ENCODE assay signal across 1 cellular context in the genomic region with DNA sequence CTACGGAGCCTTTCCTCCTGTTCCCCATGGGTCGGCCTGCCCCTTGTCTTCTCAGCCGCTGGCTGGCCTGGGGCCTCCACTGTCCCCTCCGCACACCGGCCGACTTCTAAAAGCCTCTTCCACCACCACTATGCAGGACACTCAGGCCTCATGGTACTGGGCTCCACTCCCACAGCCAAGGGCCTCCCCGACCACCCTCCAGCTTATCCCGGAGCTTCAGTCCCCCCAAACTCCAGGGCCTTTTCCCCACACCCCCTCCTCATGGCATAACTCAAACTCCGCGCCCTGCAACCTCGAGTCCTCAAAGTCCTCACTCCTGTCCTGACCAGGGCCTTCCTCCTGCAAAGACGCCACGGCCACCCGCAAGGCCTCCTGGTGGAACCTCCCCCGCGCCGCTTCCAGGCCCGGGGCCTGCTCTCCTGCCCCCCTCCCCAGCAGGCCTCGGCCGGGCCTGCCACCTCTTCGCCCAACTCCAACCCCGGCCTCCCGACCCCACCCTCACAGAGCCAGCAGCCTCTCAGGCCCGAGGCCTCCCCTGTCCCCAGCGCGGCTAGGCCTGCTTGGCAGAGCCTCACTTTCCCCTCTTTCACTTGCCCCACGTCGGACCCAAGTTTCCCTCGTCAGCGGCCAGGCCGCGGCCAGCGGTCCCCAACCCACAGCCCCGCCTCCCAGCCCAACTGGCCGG.
TF ChIP-seq lines count a peak whose summit lies in the region.

No MANE protein-coding gene starts in this region.

TF ChIP-seq in K562, 482 proteins besides CTCF, POLR2A, EP300 and RAD21 (continued from another document and continues in another):
- no peak for TF ChIP-seq SMAD2 (IDR thresholded peaks at IDR 0.05; ENCODE audit: low read depth, low read length)
- TF ChIP-seq TBP (optimal IDR thresholded peaks at IDR 0.05; ENCODE audit: low read depth, low read length) = peak; percentile 38
- no peak for TF ChIP-seq SIN3B (IDR thresholded peaks at IDR 0.05; ENCODE audit: low read depth)
- TF ChIP-seq RBM17 (IDR thresholded peaks at IDR 0.05; ENCODE audit: borderline replicate concordance, low read depth, low read length) = no peak
- TF ChIP-seq SAP30 (IDR thresholded peaks at IDR 0.05; ENCODE audit: borderline replicate concordance, insufficient read depth, low read depth, low read length, poor library complexity, severe bottlenecking) = no peak
- no peak for TF ChIP-seq ZNF75A (CRISPR knock-in tag; IDR thresholded peaks at IDR 0.05)
- TF ChIP-seq CHAMP1 (IDR thresholded peaks at IDR 0.05) = no peak
- TF ChIP-seq CTBP1 (IDR thresholded peaks at IDR 0.05; ENCODE audit: borderline replicate concordance) = no peak
- TF ChIP-seq ZSCAN32 (CRISPR knock-in tag; IDR thresholded peaks at IDR 0.05) = no peak
- TF ChIP-seq ZNF431 (CRISPR knock-in tag; IDR thresholded peaks at IDR 0.05) = no peak
- TF ChIP-seq MTA3 (IDR thresholded peaks at IDR 0.05; ENCODE audit: borderline replicate concordance) = no peak
- TF ChIP-seq SP2 (IDR thresholded peaks at IDR 0.05; ENCODE audit: extremely low read depth, low read depth, low read length, poor library complexity, severe bottlenecking) = no peak
- TF ChIP-seq IFI16 (CRISPR knock-in tag; IDR thresholded peaks at IDR 0.05) = no peak
- TF ChIP-seq GTF2E2 (tag; IDR thresholded peaks at IDR 0.05) = no peak
- TF ChIP-seq PYGO2 (tag; IDR thresholded peaks at IDR 0.05) = no peak
- no peak for TF ChIP-seq CBFA2T3 (IDR thresholded peaks at IDR 0.05)
- no peak for TF ChIP-seq CBX5 (IDR thresholded peaks at IDR 0.05; ENCODE audit: borderline replicate concordance, low read depth)
- no peak for TF ChIP-seq SIX5 (IDR thresholded peaks at IDR 0.05; ENCODE audit: borderline replicate concordance in 1 of 2, insufficient read depth in 1 of 2, low read depth in 1 of 2, low read length in 2 of 2)
- TF ChIP-seq, protein P1, sequence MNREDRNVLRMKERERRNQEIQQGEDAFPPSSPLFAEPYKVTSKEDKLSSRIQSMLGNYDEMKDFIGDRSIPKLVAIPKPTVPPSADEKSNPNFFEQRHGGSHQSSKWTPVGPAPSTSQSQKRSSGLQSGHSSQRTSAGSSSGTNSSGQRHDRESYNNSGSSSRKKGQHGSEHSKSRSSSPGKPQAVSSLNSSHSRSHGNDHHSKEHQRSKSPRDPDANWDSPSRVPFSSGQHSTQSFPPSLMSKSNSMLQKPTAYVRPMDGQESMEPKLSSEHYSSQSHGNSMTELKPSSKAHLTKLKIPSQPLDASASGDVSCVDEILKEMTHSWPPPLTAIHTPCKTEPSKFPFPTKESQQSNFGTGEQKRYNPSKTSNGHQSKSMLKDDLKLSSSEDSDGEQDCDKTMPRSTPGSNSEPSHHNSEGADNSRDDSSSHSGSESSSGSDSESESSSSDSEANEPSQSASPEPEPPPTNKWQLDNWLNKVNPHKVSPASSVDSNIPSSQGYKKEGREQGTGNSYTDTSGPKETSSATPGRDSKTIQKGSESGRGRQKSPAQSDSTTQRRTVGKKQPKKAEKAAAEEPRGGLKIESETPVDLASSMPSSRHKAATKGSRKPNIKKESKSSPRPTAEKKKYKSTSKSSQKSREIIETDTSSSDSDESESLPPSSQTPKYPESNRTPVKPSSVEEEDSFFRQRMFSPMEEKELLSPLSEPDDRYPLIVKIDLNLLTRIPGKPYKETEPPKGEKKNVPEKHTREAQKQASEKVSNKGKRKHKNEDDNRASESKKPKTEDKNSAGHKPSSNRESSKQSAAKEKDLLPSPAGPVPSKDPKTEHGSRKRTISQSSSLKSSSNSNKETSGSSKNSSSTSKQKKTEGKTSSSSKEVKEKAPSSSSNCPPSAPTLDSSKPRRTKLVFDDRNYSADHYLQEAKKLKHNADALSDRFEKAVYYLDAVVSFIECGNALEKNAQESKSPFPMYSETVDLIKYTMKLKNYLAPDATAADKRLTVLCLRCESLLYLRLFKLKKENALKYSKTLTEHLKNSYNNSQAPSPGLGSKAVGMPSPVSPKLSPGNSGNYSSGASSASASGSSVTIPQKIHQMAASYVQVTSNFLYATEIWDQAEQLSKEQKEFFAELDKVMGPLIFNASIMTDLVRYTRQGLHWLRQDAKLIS (CRISPR knock-in tag; IDR thresholded peaks at IDR 0.05) = no peak
- TF ChIP-seq, protein P2, sequence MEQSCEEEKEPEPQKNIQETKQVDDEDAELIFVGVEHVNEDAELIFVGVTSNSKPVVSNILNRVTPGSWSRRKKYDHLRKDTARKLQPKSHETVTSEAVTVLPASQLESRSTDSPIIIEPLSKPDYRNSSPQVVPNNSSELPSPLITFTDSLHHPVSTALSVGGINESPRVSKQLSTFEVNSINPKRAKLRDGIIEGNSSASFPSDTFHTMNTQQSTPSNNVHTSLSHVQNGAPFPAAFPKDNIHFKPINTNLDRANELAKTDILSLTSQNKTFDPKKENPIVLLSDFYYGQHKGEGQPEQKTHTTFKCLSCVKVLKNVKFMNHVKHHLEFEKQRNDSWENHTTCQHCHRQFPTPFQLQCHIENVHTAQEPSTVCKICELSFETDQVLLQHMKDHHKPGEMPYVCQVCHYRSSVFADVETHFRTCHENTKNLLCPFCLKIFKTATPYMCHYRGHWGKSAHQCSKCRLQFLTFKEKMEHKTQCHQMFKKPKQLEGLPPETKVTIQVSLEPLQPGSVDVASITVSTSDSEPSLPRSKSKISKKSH (CRISPR knock-in tag; IDR thresholded peaks at IDR 0.05) = no peak
- TF ChIP-seq TCF7L2 (IDR thresholded peaks at IDR 0.05; ENCODE audit: low read depth, low read length) = no peak
- no peak for TF ChIP-seq NUFIP1 (IDR thresholded peaks at IDR 0.05; ENCODE audit: partially characterized antibody)
- peak; percentile 48; the same call in 1 of the 2 replicates for TF ChIP-seq ZNF12 (CRISPR knock-in tag; IDR thresholded peaks at IDR 0.05)
- no peak for TF ChIP-seq NR1H2 (CRISPR knock-in tag; IDR thresholded peaks at IDR 0.05)
- no peak for TF ChIP-seq SPI1 (IDR thresholded peaks at IDR 0.05; ENCODE audit: borderline replicate concordance, low read depth, low read length)
- no peak for TF ChIP-seq TSHZ1 (CRISPR knock-in tag; IDR thresholded peaks at IDR 0.05)
- TF ChIP-seq, protein P3, sequence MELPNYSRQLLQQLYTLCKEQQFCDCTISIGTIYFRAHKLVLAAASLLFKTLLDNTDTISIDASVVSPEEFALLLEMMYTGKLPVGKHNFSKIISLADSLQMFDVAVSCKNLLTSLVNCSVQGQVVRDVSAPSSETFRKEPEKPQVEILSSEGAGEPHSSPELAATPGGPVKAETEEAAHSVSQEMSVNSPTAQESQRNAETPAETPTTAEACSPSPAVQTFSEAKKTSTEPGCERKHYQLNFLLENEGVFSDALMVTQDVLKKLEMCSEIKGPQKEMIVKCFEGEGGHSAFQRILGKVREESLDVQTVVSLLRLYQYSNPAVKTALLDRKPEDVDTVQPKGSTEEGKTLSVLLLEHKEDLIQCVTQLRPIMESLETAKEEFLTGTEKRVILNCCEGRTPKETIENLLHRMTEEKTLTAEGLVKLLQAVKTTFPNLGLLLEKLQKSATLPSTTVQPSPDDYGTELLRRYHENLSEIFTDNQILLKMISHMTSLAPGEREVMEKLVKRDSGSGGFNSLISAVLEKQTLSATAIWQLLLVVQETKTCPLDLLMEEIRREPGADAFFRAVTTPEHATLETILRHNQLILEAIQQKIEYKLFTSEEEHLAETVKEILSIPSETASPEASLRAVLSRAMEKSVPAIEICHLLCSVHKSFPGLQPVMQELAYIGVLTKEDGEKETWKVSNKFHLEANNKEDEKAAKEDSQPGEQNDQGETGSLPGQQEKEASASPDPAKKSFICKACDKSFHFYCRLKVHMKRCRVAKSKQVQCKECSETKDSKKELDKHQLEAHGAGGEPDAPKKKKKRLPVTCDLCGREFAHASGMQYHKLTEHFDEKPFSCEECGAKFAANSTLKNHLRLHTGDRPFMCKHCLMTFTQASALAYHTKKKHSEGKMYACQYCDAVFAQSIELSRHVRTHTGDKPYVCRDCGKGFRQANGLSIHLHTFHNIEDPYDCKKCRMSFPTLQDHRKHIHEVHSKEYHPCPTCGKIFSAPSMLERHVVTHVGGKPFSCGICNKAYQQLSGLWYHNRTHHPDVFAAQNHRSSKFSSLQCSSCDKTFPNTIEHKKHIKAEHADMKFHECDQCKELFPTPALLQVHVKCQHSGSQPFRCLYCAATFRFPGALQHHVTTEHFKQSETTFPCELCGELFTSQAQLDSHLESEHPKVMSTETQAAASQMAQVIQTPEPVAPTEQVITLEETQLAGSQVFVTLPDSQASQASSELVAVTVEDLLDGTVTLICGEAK (IDR thresholded peaks at IDR 0.05) = no peak
- TF ChIP-seq, protein P3 (CRISPR knock-in tag; IDR thresholded peaks at IDR 0.05) = no peak
- TF ChIP-seq, protein P4, sequence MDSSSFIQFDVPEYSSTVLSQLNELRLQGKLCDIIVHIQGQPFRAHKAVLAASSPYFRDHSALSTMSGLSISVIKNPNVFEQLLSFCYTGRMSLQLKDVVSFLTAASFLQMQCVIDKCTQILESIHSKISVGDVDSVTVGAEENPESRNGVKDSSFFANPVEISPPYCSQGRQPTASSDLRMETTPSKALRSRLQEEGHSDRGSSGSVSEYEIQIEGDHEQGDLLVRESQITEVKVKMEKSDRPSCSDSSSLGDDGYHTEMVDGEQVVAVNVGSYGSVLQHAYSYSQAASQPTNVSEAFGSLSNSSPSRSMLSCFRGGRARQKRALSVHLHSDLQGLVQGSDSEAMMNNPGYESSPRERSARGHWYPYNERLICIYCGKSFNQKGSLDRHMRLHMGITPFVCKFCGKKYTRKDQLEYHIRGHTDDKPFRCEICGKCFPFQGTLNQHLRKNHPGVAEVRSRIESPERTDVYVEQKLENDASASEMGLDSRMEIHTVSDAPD (CRISPR knock-in tag; IDR thresholded peaks at IDR 0.05) = no peak
